22 cellular contexts compared by ENCODE assay signal in the genomic region with DNA sequence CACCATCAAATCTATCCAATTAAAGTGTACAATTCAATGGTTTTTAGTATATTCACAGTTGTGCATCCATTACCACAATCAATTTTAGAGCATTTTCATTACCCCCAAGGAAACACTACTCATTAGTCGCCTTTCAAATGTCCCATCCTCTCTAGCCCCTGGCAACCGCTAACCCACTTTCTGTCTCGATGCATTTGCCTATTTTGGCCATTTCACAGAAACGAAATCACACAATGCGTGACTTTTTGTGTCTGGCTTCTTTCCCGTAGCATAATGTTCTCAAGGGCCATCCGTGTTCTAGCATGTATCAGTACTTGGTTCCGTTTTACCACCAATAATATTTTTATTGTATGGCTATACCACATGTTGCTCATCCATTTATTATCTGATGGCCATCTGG. TPM values are rescaled to one million over a fixed set of nuclear protein-coding genes. Genes with fewer than 3 reads are reported as not detected.
DNase-seq lines count a peak whose midpoint lies in the region; ATAC-seq and TF ChIP-seq lines count a peak whose summit lies in the region.
"Had no signal": no experiment of that assay in that cellular context is flagged by ENCODE, and none has a peak within 500 bp of the region (broad histone marks: within the 10 kb centered on the region; RNA-seq: fewer than 3 reads in every experiment).

No MANE protein-coding gene starts in this region.

- H3K9me3 ChIP-seq in BLaER1, result peaks cover 6% of the 10 kb centered on the region; the same call in 1 of the 2 replicates
- peaks cover 0 to 24% (median 10%) of the 10 kb centered on the region in 11 experiments; a peak in 13 of 22 replicates for H3K9me3 ChIP-seq in BLaER1 treated with 17β-estradiol and CSF1 and Interleukin-3, amounts not matched to agents 10 nM and 100 nM (replicated peaks in 1 of 11)
- no peaks in the 10 kb centered on the region for H3K9me3 ChIP-seq in stomach
- H3K9me3 ChIP-seq: BE2C had no signal

- peak overlapping the region; percentile 19 for H3K27ac Mint-ChIP-seq in endothelial cell (ENCODE audit: unreplicated experiment)
- H3K27ac Mint-ChIP-seq: CD14-positive monocyte; CD8-positive, alpha-beta memory T cell had no signal

- DNase-seq in endothelial cell (ENCODE audit: low spot score) (no peak), cerebellum (ENCODE audit: low spot score) (no peak), stomach (no peak), GM10266 (ENCODE audit: extremely low spot score) (no peak)
- DNase-seq: 8988T; ACHN; BE2C; C1 segment of cervical spinal cord; CD4-positive, alpha-beta memory T cell; CD4-positive, CD25-positive, alpha-beta regulatory T cell; CD8-positive, alpha-beta memory T cell; COR-L47; DMS 273 treated with DMSO at 0.1 percent for 48 hours; DMS153; DMS53; DMS79 treated with DMSO at 0.1 percent for 48 hours; GF-D8 had no signal

- peaks cover 3% of the 10 kb centered on the region for H3K27me3 Mint-ChIP-seq in endothelial cell (ENCODE audit: unreplicated experiment)
- H3K27me3 Mint-ChIP-seq: CD4-positive, alpha-beta memory T cell; CD4-positive, CD25-positive, alpha-beta regulatory T cell; CD8-positive, alpha-beta memory T cell had no signal

- TF ChIP-seq POLR2A in stomach (IDR thresholded peaks at IDR 0.05), result no peak

- H4K20me1 ChIP-seq in BLaER1, result no peaks in the 10 kb centered on the region
- no peaks in the 10 kb centered on the region; a peak in 1 of 22 replicates for H4K20me1 ChIP-seq in BLaER1 treated with 17β-estradiol and CSF1 and Interleukin-3, amounts not matched to agents 10 nM and 100 nM

- H3K36me3 ChIP-seq in BLaER1, result no peaks in the 10 kb centered on the region; the same call in 1 of the 2 replicates
- peaks cover 0 to 9% (median 0%) of the 10 kb centered on the region in 11 experiments; a peak in 2 of 22 replicates for H3K36me3 ChIP-seq in BLaER1 treated with 17β-estradiol and CSF1 and Interleukin-3, amounts not matched to agents 10 nM and 100 nM
- H3K36me3 ChIP-seq in stomach, result no peaks in the 10 kb centered on the region
- H3K36me3 ChIP-seq: BE2C had no signal

- H3K4me3 ChIP-seq in BLaER1 (no peak overlapping the region), stomach (no peak overlapping the region)
- no peak overlapping the region for H3K4me3 ChIP-seq in BLaER1 treated with 17β-estradiol and CSF1 and Interleukin-3, amounts not matched to agents 10 nM and 100 nM

- no peak overlapping the region for H3K9ac ChIP-seq in BLaER1
- H3K9ac ChIP-seq in BLaER1 treated with 17β-estradiol and CSF1 and Interleukin-3, amounts not matched to agents 10 nM and 100 nM, result no peak overlapping the region

- H3K4me2 ChIP-seq in BLaER1, result peak overlapping the region; percentile 62
- peak overlapping the region in 9 of 11 experiments; percentile 32 to 62 (median 45); a peak in 18 of 22 replicates for H3K4me2 ChIP-seq in BLaER1 treated with 17β-estradiol and CSF1 and Interleukin-3, amounts not matched to agents 10 nM and 100 nM

- 90 to 96% (median 95%) methylated on average over 8 of the region's 8 CpGs for WGBS in stomach, 5 donors

- no peaks in the 10 kb centered on the region for H3K36me3 Mint-ChIP-seq in endothelial cell (ENCODE audit: low read depth, unreplicated experiment)
- H3K36me3 Mint-ChIP-seq: CD14-positive monocyte had no signal

- peaks cover 77% of the 10 kb centered on the region for H3K4me1 ChIP-seq in BLaER1
- peaks cover 38 to 79% (median 64%) of the 10 kb centered on the region in 10 experiments for H3K4me1 ChIP-seq in BLaER1 treated with 17β-estradiol and CSF1 and Interleukin-3, amounts not matched to agents 10 nM and 100 nM
- peaks cover 0 to 14% (median 7%) of the 10 kb centered on the region in 4 donors for H3K4me1 ChIP-seq in stomach
- H3K4me1 ChIP-seq: BE2C had no signal

- no peaks in the 10 kb centered on the region for H3K9me3 Mint-ChIP-seq in endothelial cell (ENCODE audit: unreplicated experiment)
- H3K9me3 Mint-ChIP-seq: CD4-positive, alpha-beta memory T cell; CD4-positive, CD25-positive, alpha-beta regulatory T cell; CD8-positive, alpha-beta memory T cell had no signal

- TF ChIP-seq CTCF in endothelial cell (IDR thresholded peaks at IDR 0.05; ENCODE audit: unreplicated experiment) (no peak), stomach (IDR thresholded peaks at IDR 0.05) (no peak), GM10266 (IDR thresholded peaks at IDR 0.05; ENCODE audit: control insufficient read depth, insufficient read depth, low read depth, missing control alignments) (no peak)

- intact Hi-C loops in stomach (cut with DNase I; ENCODE audit: low total_unique reads), result no loop called here

- H3K4me3 Mint-ChIP-seq in endothelial cell (ENCODE audit: unreplicated experiment), result no peak overlapping the region
- H3K4me3 Mint-ChIP-seq: CD14-positive monocyte; CD4-positive, alpha-beta memory T cell; CD4-positive, CD25-positive, alpha-beta regulatory T cell; CD8-positive, alpha-beta memory T cell had no signal

- H3K27ac ChIP-seq in BLaER1 (no peak overlapping the region), stomach (no peak overlapping the region)
- H3K27ac ChIP-seq in BLaER1 treated with 17β-estradiol and CSF1 and Interleukin-3, amounts not matched to agents 10 nM and 100 nM, result no peak overlapping the region

- no peak for TF ChIP-seq EP300 in stomach (IDR thresholded peaks at IDR 0.05)

- peaks cover 37% of the 10 kb centered on the region for H3K4me1 Mint-ChIP-seq in endothelial cell (ENCODE audit: unreplicated experiment)

- peak; percentile 32 for ATAC-seq in HG03097 (IDR thresholded peaks at IDR 0.05; ENCODE audit: low FRiP score, unreplicated experiment)
- no peak for ATAC-seq in HG03571 (IDR thresholded peaks at IDR 0.05; ENCODE audit: unreplicated experiment)

- H3K27me3 ChIP-seq in BLaER1 (no peaks in the 10 kb centered on the region), stomach (no peaks in the 10 kb centered on the region)
- H3K27me3 ChIP-seq in BLaER1 treated with 17β-estradiol and CSF1 and Interleukin-3, amounts not matched to agents 10 nM and 100 nM, result no peaks in the 10 kb centered on the region
- H3K27me3 ChIP-seq: BE2C had no signal

RNA-seq across cellular contexts. Expression of a gene that starts 51.7 kb away (rescaled TPM):
- total RNA-seq in endothelial cell (ENCODE audit: unreplicated experiment) (0.05 TPM), cerebellum (1.00 TPM), stomach (1 to 10 TPM in 1 of 5 donors, under 1 TPM in 2, not detected in 2; 0.29 to 1.3 (median 0.45) TPM)
- under 1 TPM; 0.12 to 0.78 (median 0.76) TPM for polyA plus RNA-seq in stomach
- total RNA-seq: CD4-positive, alpha-beta memory T cell; CD8-positive, alpha-beta memory T cell had no signal
- polyA plus RNA-seq: CD4-positive, alpha-beta memory T cell; CD4-positive, CD25-positive, alpha-beta regulatory T cell; CD8-positive, alpha-beta memory T cell had no signal
